In genomic region chr18:63158012-63158631, GRCh38 we compare ENCODE assay signal across 12 cellular contexts.
DNase-seq lines count a peak whose midpoint lies in the region; ATAC-seq, FAIRE-seq and TF ChIP-seq lines count a peak whose summit lies in the region.
"Had no signal": no experiment of that assay in that cellular context is flagged by ENCODE, and none has a peak within 500 bp of the region (broad histone marks: within the 10 kb centered on the region; RNA-seq: fewer than 3 reads in every experiment).

No MANE protein-coding gene starts in this region.

- no peaks in the 10 kb centered on the region for H4K20me1 ChIP-seq in neural progenitor cell (ENCODE audit: low read depth)

- DNase-seq in GM12864 (ENCODE audit: low read depth) (no peak), psoas muscle (no peak), neural progenitor cell (ENCODE audit: low spot score) (no peak), NOMO-1 treated with dmso at 0.1 percent for 144 hours (lab: John Stamatoyannopoulos, UW; ENCODE audit: unreplicated experiment) (no peak), H54 (ENCODE audit: insufficient read length, low spot score) (no peak)
- DNase-seq in activated naive CD8-positive, alpha-beta T cell treated with anti-CD3 and anti-CD28 coated beads for 36 hours, result peak; percentile 16
- DNase-seq: caudate nucleus, DMS 273 treated with DMSO at 0.1 percent for 48 hours, SW 1271 had no signal

- peak overlapping the region; percentile 85 for H3K4me3 Mint-ChIP-seq in activated naive CD8-positive, alpha-beta T cell treated with anti-CD3 and anti-CD28 coated beads for 36 hours
- H3K4me3 Mint-ChIP-seq in neural progenitor cell, result no peak overlapping the region

- no peak overlapping the region for H3K4me2 ChIP-seq in neural progenitor cell

- H3K79me2 ChIP-seq in neural progenitor cell (ENCODE audit: low read depth), result no peaks in the 10 kb centered on the region

- TF ChIP-seq POLR2A in H54 (IDR thresholded peaks at IDR 0.05; ENCODE audit: low read depth, low read length), result no peak

- H3K4me1 Mint-ChIP-seq in activated naive CD8-positive, alpha-beta T cell treated with anti-CD3 and anti-CD28 coated beads for 36 hours, result peaks cover 99% of the 10 kb centered on the region
- H3K4me1 Mint-ChIP-seq in neural progenitor cell, result peaks cover 35% of the 10 kb centered on the region

- ATAC-seq in psoas muscle, result no peak
- no peak for ATAC-seq in GM21825 (IDR thresholded peaks at IDR 0.05; ENCODE audit: unreplicated experiment)
- ATAC-seq: HepG2 had no signal

- H3K36me3 Mint-ChIP-seq in activated naive CD8-positive, alpha-beta T cell treated with anti-CD3 and anti-CD28 coated beads for 36 hours, result peaks cover 58% of the 10 kb centered on the region
- no peaks in the 10 kb centered on the region for H3K36me3 Mint-ChIP-seq in neural progenitor cell

- H3K27ac ChIP-seq in KOPT-K1 (ENCODE audit: low read depth, low read length, poor library complexity, severe bottlenecking) (peak overlapping the region; percentile 76), psoas muscle (peak overlapping the region; percentile 82), neural progenitor cell (no peak overlapping the region)

- peak overlapping the region; percentile 44 for H3K4me3 ChIP-seq in GM12864 (ENCODE audit: low read depth, low read length)
- H3K4me3 ChIP-seq in psoas muscle, result peak overlapping the region; percentile 3
- H3K4me3 ChIP-seq in neural progenitor cell, result no peak overlapping the region

- peaks cover 4% of the 10 kb centered on the region for H3K9me3 Mint-ChIP-seq in activated naive CD8-positive, alpha-beta T cell treated with anti-CD3 and anti-CD28 coated beads for 36 hours
- no peaks in the 10 kb centered on the region for H3K9me3 Mint-ChIP-seq in neural progenitor cell

- intact Hi-C loops in psoas muscle (cut with DNase I), result loop anchor here in 1 of 2 donors (5.0 kb wide), 5 partner anchors 34 to 159 kb away; partner anchors contain the start of gene BCL2

- no peak overlapping the region for H3K9ac ChIP-seq in neural progenitor cell

- H3K27me3 ChIP-seq in psoas muscle (ENCODE audit: insufficient read depth in 3 of 3, low read length in 2 of 3) (no peaks in the 10 kb centered on the region), neural progenitor cell (no peaks in the 10 kb centered on the region)

- TF ChIP-seq CTCF in GM12864 (IDR thresholded peaks at IDR 0.05; ENCODE audit: low read depth, low read length, missing control alignments), result no peak
- no peak for TF ChIP-seq CTCF in psoas muscle (IDR thresholded peaks at IDR 0.05)
- TF ChIP-seq CTCF in neural progenitor cell (IDR thresholded peaks at IDR 0.05), result no peak

- 75 to 77% (median 77%) methylated on average over 7 of the region's 7 CpGs for WGBS in psoas muscle, 3 donors

- peak overlapping the region; percentile 98 for H3K27ac Mint-ChIP-seq in activated naive CD8-positive, alpha-beta T cell treated with anti-CD3 and anti-CD28 coated beads for 36 hours
- no peak overlapping the region for H3K27ac Mint-ChIP-seq in neural progenitor cell

- H3K9me3 ChIP-seq in KOPT-K1 (ENCODE audit: insufficient read depth, low read length, poor library complexity, severe bottlenecking), result no peaks in the 10 kb centered on the region
- H3K9me3 ChIP-seq in psoas muscle, result no peaks in the 10 kb centered on the region
- H3K9me3 ChIP-seq in neural progenitor cell (ENCODE audit: low read depth), result no peaks in the 10 kb centered on the region

- no peaks in the 10 kb centered on the region for H3K36me3 ChIP-seq in KOPT-K1 (ENCODE audit: insufficient read depth, low read length)
- no peaks in the 10 kb centered on the region for H3K36me3 ChIP-seq in psoas muscle (ENCODE audit: insufficient read depth in 1 of 2, low read depth in 1 of 2)
- H3K36me3 ChIP-seq in neural progenitor cell, result no peaks in the 10 kb centered on the region

- no peak for FAIRE-seq in H54 (lab: Jason Lieb, UNC)
- FAIRE-seq: HepG2 had no signal

- H2AFZ ChIP-seq in neural progenitor cell (replicated peaks), result no peak overlapping the region

- H3F3A ChIP-seq in neural progenitor cell (ENCODE audit: low read depth), result no peaks in the 10 kb centered on the region

- no peaks in the 10 kb centered on the region for H3K27me3 Mint-ChIP-seq in activated naive CD8-positive, alpha-beta T cell treated with anti-CD3 and anti-CD28 coated beads for 36 hours
- peaks cover 6% of the 10 kb centered on the region for H3K27me3 Mint-ChIP-seq in neural progenitor cell (ENCODE audit: insufficient read depth, low read depth)

- H3K4me1 ChIP-seq in psoas muscle (peaks cover 55% of the 10 kb centered on the region), neural progenitor cell (no peaks in the 10 kb centered on the region)
